In the genomic region with DNA sequence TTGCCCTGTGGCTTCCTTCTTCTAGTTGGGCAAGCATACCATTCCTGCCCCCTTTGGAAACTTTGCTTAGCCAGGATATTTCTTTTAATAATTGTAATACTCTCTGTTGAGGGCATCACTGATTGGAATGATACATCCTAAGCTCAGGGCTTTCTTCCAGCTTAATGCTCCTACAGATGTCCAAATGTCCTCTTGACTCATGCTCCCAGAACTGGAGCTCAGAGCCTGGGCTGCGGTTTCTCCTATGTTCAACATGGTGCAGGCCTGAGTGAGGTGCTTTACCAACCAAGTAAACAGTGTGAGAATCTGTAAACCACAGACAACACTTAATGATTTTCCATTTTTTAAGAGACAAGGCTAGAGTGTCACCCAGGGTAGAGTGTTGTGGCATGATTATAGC, we compare ENCODE assay signal across 24 cellular contexts.
"Had no signal": no experiment of that assay in that cellular context is flagged by ENCODE, and none has a peak within 500 bp of the region (broad histone marks: within the 10 kb centered on the region; RNA-seq: fewer than 3 reads in every experiment).

No MANE protein-coding gene starts in this region.

- H3K4me2 ChIP-seq: hepatocyte had no signal

- H3K36me3 Mint-ChIP-seq: naive B cell had no signal

- H2AFZ ChIP-seq: hepatocyte had no signal

- DNase-seq: effector memory CD8-positive, alpha-beta T cell; foreskin melanocyte; head of caudate nucleus; kidney; left cardiac atrium; left ventricle myocardium inferior; lower lobe of right lung; mesendoderm; naive B cell; posterior cingulate gyrus; spleen; stimulated activated CD4-positive, alpha-beta T cell treated with anti-CD3 and anti-CD28 coated beads, Interleukin-15, amount 100 ng/mL, for 24 hours; stimulated activated CD4-positive, alpha-beta T cell treated with anti-CD3 and anti-CD28 coated beads, Interleukin-1b, Interleukin-23, amount 100 ng/mL, for 48 hours; stimulated activated CD4-positive, alpha-beta T cell treated with anti-CD3 and anti-CD28 coated beads, Interleukin-4, amount 100 ng/mL, for 24 hours; stomach; substantia nigra; transverse colon had no signal

- H3K27me3 ChIP-seq: esophagus muscularis mucosa, hepatocyte, spleen, stomach, transverse colon had no signal

- H3K9me3 ChIP-seq: esophagus muscularis mucosa, left ventricle myocardium inferior, lower lobe of right lung, spleen, stomach, thoracic aorta, transverse colon had no signal

- H3K27me3 Mint-ChIP-seq: effector memory CD8-positive, alpha-beta T cell; naive B cell; stimulated activated memory B cell treated with anti-CD40 and anti-IgM and Interleukin-4, amounts not matched to agents 10 μg/mL and 1 μg/mL and 100 μg/mL, for 72 hours had no signal

- H3K27ac Mint-ChIP-seq: nephron had no signal

- ATAC-seq: effector memory CD8-positive, alpha-beta T cell; left cardiac atrium; lower lobe of right lung; sciatic nerve; stimulated activated memory B cell treated with anti-CD40 and anti-IgM and Interleukin-4, amounts not matched to agents 10 μg/mL and 1 μg/mL and 100 μg/mL, for 72 hours had no signal

- H3K36me3 ChIP-seq: esophagus muscularis mucosa, left ventricle myocardium inferior, lower lobe of right lung, spleen, stomach, thoracic aorta, transverse colon had no signal

- H3K4me3 Mint-ChIP-seq: effector memory CD8-positive, alpha-beta T cell; naive B cell; nephron; stimulated activated memory B cell treated with anti-CD40 and anti-IgM and Interleukin-4, amounts not matched to agents 10 μg/mL and 1 μg/mL and 100 μg/mL, for 72 hours had no signal

- H3K4me3 ChIP-seq: esophagus muscularis mucosa, hepatocyte, left ventricle myocardium inferior, lower lobe of right lung, spleen, stomach, thoracic aorta, transverse colon had no signal

- H3K27ac ChIP-seq: epithelial cell of prostate, esophagus muscularis mucosa, hepatocyte, left ventricle myocardium inferior, lower lobe of right lung, spleen, stomach, thoracic aorta, transverse colon had no signal

- H3K9me3 Mint-ChIP-seq: effector memory CD8-positive, alpha-beta T cell; naive B cell; nephron; stimulated activated memory B cell treated with anti-CD40 and anti-IgM and Interleukin-4, amounts not matched to agents 10 μg/mL and 1 μg/mL and 100 μg/mL, for 72 hours had no signal
